In genomic region chr3:193984378-193984777, GRCh38 we compare ENCODE assay signal across 27 cellular contexts.
DNase-seq lines count a peak whose midpoint lies in the region; ATAC-seq, FAIRE-seq and TF ChIP-seq lines count a peak whose summit lies in the region.
"Had no signal": no experiment of that assay in that cellular context is flagged by ENCODE, and none has a peak within 500 bp of the region (broad histone marks: within the 10 kb centered on the region; RNA-seq: fewer than 3 reads in every experiment).

No MANE protein-coding gene starts in this region.

- intact Hi-C loops in Right ventricle myocardium superior (cut with DNase I): no loop called here
- intact Hi-C loops in cardiac septum (cut with DNase I): loop anchor here (5.0 kb wide), 1 partner anchor 153 kb away; the partner anchor contains the start of gene HES1
- intact Hi-C loops in left colon (cut with DNase I, micrococcal nuclease): no loop called here
- intact Hi-C loops in pancreas (cut with DNase I): no loop called here

- no peaks in the 10 kb centered on the region for H3K36me3 ChIP-seq in suprapubic skin
- no peaks in the 10 kb centered on the region for H3K36me3 ChIP-seq in pancreas
- H3K36me3 ChIP-seq: Peyer's patch had no signal

- DNase-seq in Right ventricle myocardium superior: no peak
- DNase-seq in cardiac septum (ENCODE audit: low spot score): no peak
- no peak for DNase-seq in left colon
- no peak for DNase-seq in suprapubic skin (ENCODE audit: low spot score in 2 of 2)
- DNase-seq in NCI-H2107 treated with DMSO at 0.1 percent for 48 hours (lab: John Stamatoyannopoulos, UW; ENCODE audit: unreplicated experiment): no peak
- DNase-seq in pancreas: no peak
- no peak for DNase-seq in EL
- DNase-seq: activated CD4-positive, alpha-beta T cell treated with anti-CD3 and anti-CD28 coated beads for 48 hours; activated effector memory CD4-positive, alpha-beta T cell treated with Interleukin-2 at 50 U/mL for 16 hours; activated T-cell treated with anti-CD3 and anti-CD28 coated beads, Interleukin-2, amount 50 U/mL, for 1 hour; CD8-positive, alpha-beta memory T cell; effector CD8-positive, alpha-beta T cell; H7; NCI-H146; NCI-H2107; NCI-H748 treated with DMSO at 0.1 percent for 48 hours; Peyer's patch; SHP77 treated with DMSO at 0.1 percent for 48 hours; stimulated activated naive B cell treated with anti-CD40 and anti-IgM and Interleukin-4, amounts not matched to agents 10 μg/mL and 1 μg/mL and 100 μg/mL, for 72 hours had no signal

- 0 out of 2 replicates have a peak overlapping the region, but pooled peaks have one; percentile 10 for H3K27ac ChIP-seq in VCaP
- H3K27ac ChIP-seq in suprapubic skin: peak overlapping the region; percentile 68
- H3K27ac ChIP-seq in pancreas: no peak overlapping the region
- H3K27ac ChIP-seq: Peyer's patch had no signal

- H3K4me3 ChIP-seq in suprapubic skin (no peak overlapping the region), pancreas (no peak overlapping the region)
- H3K4me3 ChIP-seq: lung, Peyer's patch, skin epidermis had no signal

- peak; percentile 23 for ATAC-seq in Right ventricle myocardium superior (ENCODE audit: poor library complexity)
- ATAC-seq in left colon: peak; percentile 42
- ATAC-seq in pancreas: no peak
- ATAC-seq: activated naive CD4-positive, alpha-beta T cell treated with anti-CD3 and anti-CD28 coated beads, Interleukin-2, amount 50 U/mL, for 72 hours; stimulated activated naive B cell treated with anti-CD40 and anti-IgM and Interleukin-4, amounts not matched to agents 10 μg/mL and 1 μg/mL and 100 μg/mL, for 72 hours had no signal

- peaks cover 55% of the 10 kb centered on the region for H3K4me1 ChIP-seq in suprapubic skin
- no peaks in the 10 kb centered on the region for H3K4me1 ChIP-seq in pancreas

- no peaks in the 10 kb centered on the region for H3K27me3 ChIP-seq in suprapubic skin
- no peaks in the 10 kb centered on the region for H3K27me3 ChIP-seq in pancreas
- H3K27me3 ChIP-seq: Peyer's patch had no signal

- TF ChIP-seq CTCF in VCaP (conservative IDR thresholded peaks at IDR 0.05) (no peak), suprapubic skin (IDR thresholded peaks at IDR 0.05) (no peak), pancreas (IDR thresholded peaks at IDR 0.05) (no peak)

- H3K9me3 ChIP-seq in suprapubic skin: no peaks in the 10 kb centered on the region
- no peaks in the 10 kb centered on the region for H3K9me3 ChIP-seq in pancreas
- H3K9me3 ChIP-seq: Peyer's patch had no signal

- WGBS in suprapubic skin: 27% methylated on average over 2 of the region's 2 CpGs
- 78 to 86% methylated on average over 2 of the region's 2 CpGs for WGBS in pancreas, 2 donors

- TF ChIP-seq POLR2A in suprapubic skin (IDR thresholded peaks at IDR 0.05): no peak

- FAIRE-seq in pancreas (lab: Jason Lieb, UNC): no peak
- FAIRE-seq: A204.1, colon, GM18507, GM19239 had no signal

- no peak for TF ChIP-seq EP300 in suprapubic skin (IDR thresholded peaks at IDR 0.05)

Comparison
In these comparisons a context has a peak if more than half of its experiments do, and no peak if none do; other contexts are left out.
1. ATAC-seq: peak in Right ventricle myocardium superior (single experiment) and left colon (single experiment); none in pancreas (0 of 4).
2. H3K27ac ChIP-seq: peak in VCaP (single experiment) and suprapubic skin (single experiment); none in pancreas (0 of 4).